19 cellular contexts compared by ENCODE assay signal in the genomic region with DNA sequence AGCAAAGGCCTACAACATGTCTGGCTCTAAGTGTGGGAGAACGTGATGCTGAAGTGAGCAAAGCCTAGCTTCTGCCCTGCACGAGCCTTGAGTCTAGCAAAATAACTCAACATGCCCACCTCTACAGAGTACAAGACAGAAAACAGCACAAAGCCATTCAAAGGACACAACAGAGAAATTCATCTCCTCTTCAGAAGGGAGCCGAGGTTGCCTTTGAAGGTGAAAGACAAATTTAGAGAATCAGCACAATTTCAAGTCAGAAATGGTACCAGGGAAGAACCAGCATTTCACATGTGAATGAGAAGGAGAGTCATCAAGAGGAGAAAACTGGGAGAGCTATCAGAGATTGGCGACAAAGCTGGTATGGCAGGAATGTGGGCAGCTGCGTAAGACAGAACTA. TPM values are rescaled to one million over a fixed set of nuclear protein-coding genes. Genes with fewer than 3 reads are reported as not detected.
DNase-seq lines count a peak whose midpoint lies in the region; ATAC-seq lines count a peak whose summit lies in the region.
"Had no signal": no experiment of that assay in that cellular context is flagged by ENCODE, and none has a peak within 500 bp of the region (broad histone marks: within the 10 kb centered on the region; RNA-seq: fewer than 3 reads in every experiment).

No MANE protein-coding gene starts in this region.

- CTCF ChIA-PET in activated naive CD4-positive, alpha-beta T cell treated with anti-CD3 and anti-CD28 coated beads for 36 hours (lab: Charles Lee): interaction anchor here (0.6 to 1.6 kb wide), 5 partner anchors 28 to 163 kb away, joined by 3 to 6 read pairs (median 4); no protein-coding TSS in a partner anchor

- H3K36me3 Mint-ChIP-seq in activated naive CD4-positive, alpha-beta T cell treated with anti-CD3 and anti-CD28 coated beads for 36 hours (ENCODE audit: low read depth): peaks cover 13% of the 10 kb centered on the region
- H3K36me3 Mint-ChIP-seq in IgD-negative memory B cell: no peaks in the 10 kb centered on the region
- H3K36me3 Mint-ChIP-seq in activated naive CD8-positive, alpha-beta T cell treated with anti-CD3 and anti-CD28 coated beads for 36 hours: peaks cover 46% of the 10 kb centered on the region
- peaks cover 30% of the 10 kb centered on the region for H3K36me3 Mint-ChIP-seq in stimulated activated effector memory CD8-positive, alpha-beta T cell treated with anti-CD3 and anti-CD28 coated beads, Interleukin-12 subunit alpha, Interleukin-12 subunit beta, amount 100 ng/mL, for 72 hours
- H3K36me3 Mint-ChIP-seq: brain, immature natural killer cell, neural progenitor cell had no signal

- intact Hi-C loops in activated naive CD4-positive, alpha-beta T cell treated with anti-CD3 and anti-CD28 coated beads for 36 hours (cut with micrococcal nuclease): loop anchor here (2.0 to 5.0 kb wide), 3 partner anchors 203 to 1123 kb away; no protein-coding TSS in a partner anchor

- ATAC-seq in stimulated activated effector memory CD8-positive, alpha-beta T cell treated with anti-CD3 and anti-CD28 coated beads, Interleukin-12 subunit alpha, Interleukin-12 subunit beta, amount 100 ng/mL, for 72 hours: no peak
- ATAC-seq in HG03378 (IDR thresholded peaks at IDR 0.05; ENCODE audit: unreplicated experiment): no peak
- ATAC-seq: foreskin keratinocyte, left ventricle myocardium superior had no signal

- H3K27me3 Mint-ChIP-seq in activated naive CD4-positive, alpha-beta T cell treated with anti-CD3 and anti-CD28 coated beads for 36 hours (ENCODE audit: low read depth): no peaks in the 10 kb centered on the region
- H3K27me3 Mint-ChIP-seq in IgD-negative memory B cell: no peaks in the 10 kb centered on the region
- no peaks in the 10 kb centered on the region for H3K27me3 Mint-ChIP-seq in activated naive CD8-positive, alpha-beta T cell treated with anti-CD3 and anti-CD28 coated beads for 36 hours
- H3K27me3 Mint-ChIP-seq: brain had no signal

- no peak for DNase-seq in activated naive CD4-positive, alpha-beta T cell treated with anti-CD3 and anti-CD28 coated beads for 36 hours
- DNase-seq in activated naive CD4-positive, alpha-beta T cell (lab: John Stamatoyannopoulos, UW): no peak
- no peak for DNase-seq in activated naive CD8-positive, alpha-beta T cell treated with anti-CD3 and anti-CD28 coated beads for 36 hours
- DNase-seq in stimulated activated effector memory CD8-positive, alpha-beta T cell treated with anti-CD3 and anti-CD28 coated beads, Interleukin-12 subunit alpha, Interleukin-12 subunit beta, amount 100 ng/mL, for 72 hours (ENCODE audit: low spot score in 2 of 2): no peak
- DNase-seq in inferior parietal cortex (ENCODE audit: extremely low spot score): no peak
- no peak for DNase-seq in OCI-M1 (lab: John Stamatoyannopoulos, UW)
- DNase-seq: activated CD4-positive, alpha-beta T cell treated with anti-CD3 and anti-CD28 coated beads for 1 hour; effector CD4-positive, alpha-beta T cell; foreskin keratinocyte; immature natural killer cell; left ventricle myocardium superior; NCI-H1694; NCI-H2171; NCI-H526; posterior cingulate gyrus had no signal

- H3K4me3 Mint-ChIP-seq in activated naive CD4-positive, alpha-beta T cell treated with anti-CD3 and anti-CD28 coated beads for 36 hours: no peak overlapping the region
- no peak overlapping the region for H3K4me3 Mint-ChIP-seq in IgD-negative memory B cell
- H3K4me3 Mint-ChIP-seq in activated naive CD8-positive, alpha-beta T cell treated with anti-CD3 and anti-CD28 coated beads for 36 hours: peak overlapping the region; percentile 7
- H3K4me3 Mint-ChIP-seq in stimulated activated effector memory CD8-positive, alpha-beta T cell treated with anti-CD3 and anti-CD28 coated beads, Interleukin-12 subunit alpha, Interleukin-12 subunit beta, amount 100 ng/mL, for 72 hours: peak overlapping the region; percentile 65
- H3K4me3 Mint-ChIP-seq: brain, immature natural killer cell, neural progenitor cell had no signal

- peaks cover 97% of the 10 kb centered on the region for H3K4me1 Mint-ChIP-seq in activated naive CD4-positive, alpha-beta T cell treated with anti-CD3 and anti-CD28 coated beads for 36 hours (ENCODE audit: low read depth)
- peaks cover 18 to 38% (median 26%) of the 10 kb centered on the region in 3 donors for H3K4me1 Mint-ChIP-seq in IgD-negative memory B cell
- H3K4me1 Mint-ChIP-seq in activated naive CD8-positive, alpha-beta T cell treated with anti-CD3 and anti-CD28 coated beads for 36 hours: peaks cover 95% of the 10 kb centered on the region
- peaks cover 90% of the 10 kb centered on the region for H3K4me1 Mint-ChIP-seq in stimulated activated effector memory CD8-positive, alpha-beta T cell treated with anti-CD3 and anti-CD28 coated beads, Interleukin-12 subunit alpha, Interleukin-12 subunit beta, amount 100 ng/mL, for 72 hours

- H3K27ac Mint-ChIP-seq in activated naive CD4-positive, alpha-beta T cell treated with anti-CD3 and anti-CD28 coated beads for 36 hours: peak overlapping the region; percentile 99
- H3K27ac Mint-ChIP-seq in IgD-negative memory B cell: peak overlapping the region; percentile 1 to 93 (median 71)
- peak overlapping the region; percentile 99 for H3K27ac Mint-ChIP-seq in activated naive CD8-positive, alpha-beta T cell treated with anti-CD3 and anti-CD28 coated beads for 36 hours
- peak overlapping the region; percentile 99 for H3K27ac Mint-ChIP-seq in stimulated activated effector memory CD8-positive, alpha-beta T cell treated with anti-CD3 and anti-CD28 coated beads, Interleukin-12 subunit alpha, Interleukin-12 subunit beta, amount 100 ng/mL, for 72 hours
- H3K27ac Mint-ChIP-seq: brain, neural progenitor cell had no signal

- no peaks in the 10 kb centered on the region for H3K9me3 Mint-ChIP-seq in activated naive CD4-positive, alpha-beta T cell treated with anti-CD3 and anti-CD28 coated beads for 36 hours
- H3K9me3 Mint-ChIP-seq in IgD-negative memory B cell: peaks cover 0 to 4% (median 0%) of the 10 kb centered on the region in 3 donors
- H3K9me3 Mint-ChIP-seq in activated naive CD8-positive, alpha-beta T cell treated with anti-CD3 and anti-CD28 coated beads for 36 hours: peaks cover 10% of the 10 kb centered on the region
- peaks cover 4% of the 10 kb centered on the region for H3K9me3 Mint-ChIP-seq in stimulated activated effector memory CD8-positive, alpha-beta T cell treated with anti-CD3 and anti-CD28 coated beads, Interleukin-12 subunit alpha, Interleukin-12 subunit beta, amount 100 ng/mL, for 72 hours
- H3K9me3 Mint-ChIP-seq: immature natural killer cell, neural progenitor cell had no signal

RNA-seq across cellular contexts. Expression of a gene that starts 21.7 kb away (rescaled TPM):
- total RNA-seq in activated naive CD4-positive, alpha-beta T cell treated with anti-CD3 and anti-CD28 coated beads for 36 hours: 100 to 1,000 TPM; 599 to 610 TPM
- polyA plus RNA-seq in IgD-negative memory B cell: 83.6 TPM
- total RNA-seq in activated naive CD8-positive, alpha-beta T cell treated with anti-CD3 and anti-CD28 coated beads for 36 hours: 100 to 1,000 TPM; 302 to 304 TPM
- total RNA-seq: foreskin keratinocyte had no signal
- polyA plus RNA-seq: foreskin keratinocyte had no signal

Comparison
In these comparisons a context has a peak if more than half of its experiments do, and no peak if none do; other contexts are left out.
1. H3K4me3 Mint-ChIP-seq: peak in activated naive CD8-positive, alpha-beta T cell treated with anti-CD3 and anti-CD28 coated beads for 36 hours (single experiment) and stimulated activated effector memory CD8-positive, alpha-beta T cell treated with anti-CD3 and anti-CD28 coated beads, Interleukin-12 subunit alpha, Interleukin-12 subunit beta, amount 100 ng/mL, for 72 hours (single experiment); none in activated naive CD4-positive, alpha-beta T cell treated with anti-CD3 and anti-CD28 coated beads for 36 hours (single experiment) and IgD-negative memory B cell (0 of 4).
2. Peak in every context shown above with its lines, with median percentiles within 50 percentile points of each other: H3K27ac Mint-ChIP-seq.